15 cellular contexts compared by ENCODE assay signal in genomic region chr11:1646540-1646939, GRCh38. TPM values are rescaled to one million over a fixed set of nuclear protein-coding genes. Genes with fewer than 3 reads are reported as not detected.
"Had no signal": no experiment of that assay in that cellular context is flagged by ENCODE, and none has a peak within 500 bp of the region (broad histone marks: within the 10 kb centered on the region; RNA-seq: fewer than 3 reads in every experiment).

No MANE protein-coding gene starts in this region.

RNA-seq across cellular contexts. Expression of gene KRTAP5-5, which starts 17.0 kb away (rescaled TPM):
- total RNA-seq: stomach, subcutaneous adipose tissue, temporal lobe, testis, thoracic aorta, thyroid gland, tibial nerve, transverse colon, upper lobe of left lung, upper lobe of right lung, ureter, urinary bladder, uterus, vagina had no signal
- polyA plus RNA-seq: stomach, thymus, urinary bladder had no signal

RNA-seq across cellular contexts. Expression of gene KRTAP5-4, which starts 24.6 kb away (rescaled TPM):
- total RNA-seq: stomach, subcutaneous adipose tissue, testis, thoracic aorta, thyroid gland, tibial nerve, transverse colon, upper lobe of left lung, upper lobe of right lung, ureter, urinary bladder, uterus, vagina had no signal
- polyA plus RNA-seq: stomach, thymus, urinary bladder had no signal

RNA-seq across cellular contexts. Expression of gene KRTAP5-3, which starts 38.3 kb away (rescaled TPM):
- total RNA-seq: stomach, subcutaneous adipose tissue, temporal lobe, testis, thoracic aorta, thyroid gland, tibial nerve, transverse colon, upper lobe of left lung, upper lobe of right lung, ureter, urinary bladder, uterus, vagina had no signal
- polyA plus RNA-seq: stomach, urinary bladder had no signal

RNA-seq across cellular contexts. Expression of gene KRTAP5-2, which starts 48.4 kb away (rescaled TPM):
- total RNA-seq: stomach, subcutaneous adipose tissue, temporal lobe, testis, thoracic aorta, thyroid gland, tibial nerve, transverse colon, upper lobe of left lung, upper lobe of right lung, ureter, urinary bladder, uterus, vagina had no signal
- polyA plus RNA-seq: stomach, urinary bladder had no signal

RNA-seq across cellular contexts. Expression of gene KRTAP5-6, which starts 50.5 kb away (rescaled TPM):
- total RNA-seq: stomach, subcutaneous adipose tissue, temporal lobe, testis, thoracic aorta, thyroid gland, tibial nerve, transverse colon, upper lobe of left lung, upper lobe of right lung, ureter, urinary bladder, uterus, vagina had no signal
- polyA plus RNA-seq: stomach, thymus, urinary bladder had no signal
